23 cellular contexts compared by ENCODE assay signal in the genomic region with DNA sequence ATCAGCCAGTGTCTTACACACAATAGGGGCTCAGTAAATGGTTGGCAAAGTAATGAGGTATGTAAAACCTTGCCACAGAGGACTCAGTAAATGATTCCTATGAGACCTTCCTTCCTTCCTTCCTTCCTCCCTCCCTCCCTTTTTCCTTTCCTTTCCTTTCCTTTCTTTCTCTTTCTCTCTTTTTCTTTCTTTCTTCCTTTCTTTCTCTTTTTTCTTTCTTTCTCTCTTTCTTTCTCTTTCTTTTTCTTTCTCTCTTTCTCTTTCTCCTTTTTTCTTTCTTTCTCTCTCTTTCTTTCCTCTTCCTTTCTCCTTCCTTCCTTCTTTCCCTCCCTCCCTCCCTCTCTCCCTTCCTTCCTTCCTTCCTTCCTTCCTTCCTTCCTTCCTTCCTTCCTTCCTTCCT. TPM values are rescaled to one million over a fixed set of nuclear protein-coding genes. Genes with fewer than 3 reads are reported as not detected.
DNase-seq lines count a peak whose midpoint lies in the region; ATAC-seq and TF ChIP-seq lines count a peak whose summit lies in the region.
"Had no signal": no experiment of that assay in that cellular context is flagged by ENCODE, and none has a peak within 500 bp of the region (broad histone marks: within the 10 kb centered on the region; RNA-seq: fewer than 3 reads in every experiment).

No MANE protein-coding gene starts in this region.

- H3K9me3 ChIP-seq in A673 (ENCODE audit: low read depth, low read length, poor library complexity, severe bottlenecking), result no peaks in the 10 kb centered on the region
- H3K9me3 ChIP-seq: BE2C had no signal

- POLR2A ChIA-PET in A673 (lab: Charles Lee; ENCODE audit: low non-redundant PET), result no interaction called here
- POLR2A ChIA-PET in activated CD8-positive, alpha-beta T cell treated with anti-CD3 and anti-CD28 coated beads, Interleukin-2, amount 10 ng/mL, durations not matched to agents 7 days and 5 days (lab: Charles Lee), result no interaction called here

- H3K27me3 Mint-ChIP-seq in activated CD8-positive, alpha-beta T cell treated with anti-CD3 and anti-CD28 coated beads, Interleukin-2, amount 10 ng/mL, durations not matched to agents 7 days and 5 days (ENCODE audit: low read depth), result no peaks in the 10 kb centered on the region
- H3K27me3 Mint-ChIP-seq: CD4-positive, alpha-beta T cell had no signal

- no peaks in the 10 kb centered on the region for H3K27me3 ChIP-seq in A673 (replicated peaks; ENCODE audit: insufficient read depth, low read depth, low read length, poor library complexity)
- H3K27me3 ChIP-seq in dorsolateral prefrontal cortex, result peaks cover 0 to 19% (median 0%) of the 10 kb centered on the region in 45 donors
- H3K27me3 ChIP-seq: BLaER1 treated with 17β-estradiol and CSF1 and Interleukin-3, amounts not matched to agents 10 nM and 100 nM had no signal

- no peaks in the 10 kb centered on the region for H3K36me3 ChIP-seq in A673 (ENCODE audit: insufficient read depth, low read length, poor library complexity, severe bottlenecking)
- H3K36me3 ChIP-seq: BE2C had no signal

- intact Hi-C loops in A673 (cut with micrococcal nuclease; ENCODE audit: unreplicated experiment) (no loop called here), dorsolateral prefrontal cortex (cut with DNase I) (no loop called here)

- TF ChIP-seq CTCF in A673 (conservative IDR thresholded peaks at IDR 0.05; ENCODE audit: low read depth, low read length), result no peak
- no peak for TF ChIP-seq CTCF in dorsolateral prefrontal cortex (IDR thresholded peaks at IDR 0.05 in 54 of 56, conservative IDR thresholded peaks at IDR 0.05 in 2 of 56; ENCODE audit: low read depth in 1 of 56, partially characterized antibody in 56 of 56)

- no peak overlapping the region for H3K27ac ChIP-seq in A673 (ENCODE audit: low read depth, low read length, poor library complexity, severe bottlenecking)
- H3K27ac ChIP-seq in dorsolateral prefrontal cortex, result peak overlapping the region in 15 of 59 donors; percentile 10 to 81 (median 63)
- H3K27ac ChIP-seq: BLaER1 treated with 17β-estradiol and CSF1 and Interleukin-3, amounts not matched to agents 10 nM and 100 nM had no signal

- no peaks in the 10 kb centered on the region for H3K4me1 ChIP-seq in A673 (ENCODE audit: insufficient read depth, low read length, poor library complexity, severe bottlenecking)
- H3K4me1 ChIP-seq: BE2C had no signal

- no peak overlapping the region for H3K4me3 Mint-ChIP-seq in activated CD8-positive, alpha-beta T cell treated with anti-CD3 and anti-CD28 coated beads, Interleukin-2, amount 10 ng/mL, durations not matched to agents 7 days and 5 days
- H3K4me3 Mint-ChIP-seq: CD14-positive monocyte; CD4-positive, alpha-beta T cell; CD8-positive, alpha-beta memory T cell; GM23338; H9; HFFc6 had no signal

- H3K4me3 ChIP-seq in A673 (ENCODE audit: low read depth, low read length, poor library complexity, severe bottlenecking), result no peak overlapping the region
- H3K4me3 ChIP-seq in dorsolateral prefrontal cortex, result no peak overlapping the region
- H3K4me3 ChIP-seq: BLaER1 treated with 17β-estradiol and CSF1 and Interleukin-3, amounts not matched to agents 10 nM and 100 nM; GM23338 had no signal

- ATAC-seq in activated CD8-positive, alpha-beta T cell treated with anti-CD3 and anti-CD28 coated beads, Interleukin-2, amount 10 ng/mL, durations not matched to agents 7 days and 5 days, result no peak
- ATAC-seq: GM23338, HCT116 had no signal

- in situ Hi-C loops in SK-MEL-5 (cut with HindIII; ENCODE audit: low pct_unique_long_range_greater_than_20kb, low sequenced_read_pairs), result no loop called here

- BruUV-seq in A673 (replicated peaks; lab: Mats Ljungman, UMichigan), result no TSS peak

- H3K4me1 Mint-ChIP-seq in activated CD8-positive, alpha-beta T cell treated with anti-CD3 and anti-CD28 coated beads, Interleukin-2, amount 10 ng/mL, durations not matched to agents 7 days and 5 days (ENCODE audit: low read depth), result no peaks in the 10 kb centered on the region
- H3K4me1 Mint-ChIP-seq: CD14-positive monocyte; CD8-positive, alpha-beta memory T cell; GM23338 had no signal

- DNase-seq in A673 (ENCODE audit: low spot score), result peak; percentile 23
- peak; percentile 11 for DNase-seq in AG20443 (ENCODE audit: low spot score)
- DNase-seq in SK-MEL-5 (ENCODE audit: low read depth, low spot score), result peak; percentile 22
- DNase-seq in activated CD8-positive, alpha-beta T cell treated with anti-CD3 and anti-CD28 coated beads, Interleukin-2, amount 10 ng/mL, durations not matched to agents 7 days and 5 days, result no peak
- DNase-seq in activated CD4-positive, alpha-beta T cell treated with anti-CD3 and anti-CD28 coated beads, Interleukin-2, amount 50 U/mL, for 4 hours, result no peak
- no peak for DNase-seq in dorsolateral prefrontal cortex
- DNase-seq: AML-193; BE2C; CD4-positive, alpha-beta T cell; CD8-positive, alpha-beta memory T cell; DMS53; DMS79 treated with DMSO at 0.1 percent for 48 hours; GF-D8; H9; HFFc6 had no signal

- no peak overlapping the region for H3K27ac Mint-ChIP-seq in activated CD8-positive, alpha-beta T cell treated with anti-CD3 and anti-CD28 coated beads, Interleukin-2, amount 10 ng/mL, durations not matched to agents 7 days and 5 days
- H3K27ac Mint-ChIP-seq: CD4-positive, alpha-beta T cell; CD8-positive, alpha-beta memory T cell; GM23338; H9; HFFc6 had no signal

- CTCF ChIA-PET in A673 (lab: Charles Lee), result no interaction called here
- CTCF ChIA-PET in activated CD8-positive, alpha-beta T cell treated with anti-CD3 and anti-CD28 coated beads, Interleukin-2, amount 10 ng/mL, durations not matched to agents 7 days and 5 days (lab: Charles Lee), result no interaction called here

- H3K36me3 Mint-ChIP-seq in activated CD8-positive, alpha-beta T cell treated with anti-CD3 and anti-CD28 coated beads, Interleukin-2, amount 10 ng/mL, durations not matched to agents 7 days and 5 days (ENCODE audit: low read depth), result no peaks in the 10 kb centered on the region
- H3K36me3 Mint-ChIP-seq: CD14-positive monocyte had no signal

- no peaks in the 10 kb centered on the region for H3K9me3 Mint-ChIP-seq in activated CD8-positive, alpha-beta T cell treated with anti-CD3 and anti-CD28 coated beads, Interleukin-2, amount 10 ng/mL, durations not matched to agents 7 days and 5 days (ENCODE audit: insufficient read depth)
- H3K9me3 Mint-ChIP-seq: CD4-positive, alpha-beta T cell; CD8-positive, alpha-beta memory T cell; GM23338; H9; HFFc6 had no signal

RNA-seq across cellular contexts. Expression of a gene that starts 7.5 kb away (rescaled TPM):
- not detected in 2 replicates for total RNA-seq in A673 (2021)
- total RNA-seq in SK-MEL-5 (2014; rRNA removed; shearing (Covaris generic)), result not detected in 2 replicates
- polyA plus RNA-seq in SK-MEL-5 (2015; cell fraction: cytosol; rRNA removed), result not detected in 2 replicates
- not detected in 2 replicates for polyA plus RNA-seq in SK-MEL-5 (2015; cell fraction: nucleus; rRNA removed)
- total RNA-seq in activated CD8-positive, alpha-beta T cell treated with anti-CD3 and anti-CD28 coated beads, Interleukin-2, amount 10 ng/mL, durations not matched to agents 7 days and 5 days, result not detected
- total RNA-seq in dorsolateral prefrontal cortex, result 10 to 100 TPM in 43 of 120 experiments, 1 to 10 TPM in 77; 1.1 to 58.5 (median 7.4) TPM
- total RNA-seq: A172; CD4-positive, alpha-beta T cell; Daoy; GM23338; H4; H9; HFFc6 had no signal
- polyA plus RNA-seq: AG04450; CD8-positive, alpha-beta memory T cell had no signal

RNA-seq across cellular contexts. Expression of a gene that starts 26.0 kb away (rescaled TPM):
- total RNA-seq in A673 (2021), result 0.37 and 1.2 TPM in 2 replicates
- total RNA-seq in SK-MEL-5 (2014; rRNA removed; shearing (Covaris generic)), result 8.3 and 8.6 TPM in 2 replicates
- polyA plus RNA-seq in SK-MEL-5 (2015; cell fraction: cytosol; rRNA removed), result 22.6 and 28.2 TPM in 2 replicates
- polyA plus RNA-seq in SK-MEL-5 (2015; cell fraction: nucleus; rRNA removed), result 9.7 and 18.0 TPM in 2 replicates
- under 1 TPM; 0.37 to 0.39 TPM for total RNA-seq in activated CD8-positive, alpha-beta T cell treated with anti-CD3 and anti-CD28 coated beads, Interleukin-2, amount 10 ng/mL, durations not matched to agents 7 days and 5 days
- 10 to 100 TPM in 20 of 120 experiments, 1 to 10 TPM in 100; 2.7 to 21.9 (median 7.0) TPM for total RNA-seq in dorsolateral prefrontal cortex
- total RNA-seq: GM23338 had no signal
- polyA plus RNA-seq: CD8-positive, alpha-beta memory T cell; GM23338 had no signal

RNA-seq across cellular contexts. Expression of a gene that starts 37.8 kb away (rescaled TPM):
- total RNA-seq in A673 (2021), result 36.4 and 36.8 TPM in 2 replicates
- 28.3 and 30.2 TPM in 2 replicates for total RNA-seq in SK-MEL-5 (2014; rRNA removed; shearing (Covaris generic))
- polyA plus RNA-seq in SK-MEL-5 (2015; cell fraction: cytosol; rRNA removed), result 144 and 155 TPM in 2 replicates
- polyA plus RNA-seq in SK-MEL-5 (2015; cell fraction: nucleus; rRNA removed), result 16.1 and 20.0 TPM in 2 replicates
- 10 to 100 TPM; 11.1 to 12.0 TPM for total RNA-seq in activated CD8-positive, alpha-beta T cell treated with anti-CD3 and anti-CD28 coated beads, Interleukin-2, amount 10 ng/mL, durations not matched to agents 7 days and 5 days
- total RNA-seq in dorsolateral prefrontal cortex, result 10 to 100 TPM; 37.6 to 72.7 (median 54.3) TPM

Comparison
In these comparisons a context has a peak if more than half of its experiments do, and no peak if none do; other contexts are left out.
1. DNase-seq: peak in A673 (single experiment), AG20443 (single experiment) and SK-MEL-5 (single experiment); none in activated CD8-positive, alpha-beta T cell treated with anti-CD3 and anti-CD28 coated beads, Interleukin-2, amount 10 ng/mL, durations not matched to agents 7 days and 5 days (single experiment), activated CD4-positive, alpha-beta T cell treated with anti-CD3 and anti-CD28 coated beads, Interleukin-2, amount 50 U/mL, for 4 hours (0 of 2) and dorsolateral prefrontal cortex (0 of 10).